ENCODE assay signal across 35 cellular contexts in the genomic region with DNA sequence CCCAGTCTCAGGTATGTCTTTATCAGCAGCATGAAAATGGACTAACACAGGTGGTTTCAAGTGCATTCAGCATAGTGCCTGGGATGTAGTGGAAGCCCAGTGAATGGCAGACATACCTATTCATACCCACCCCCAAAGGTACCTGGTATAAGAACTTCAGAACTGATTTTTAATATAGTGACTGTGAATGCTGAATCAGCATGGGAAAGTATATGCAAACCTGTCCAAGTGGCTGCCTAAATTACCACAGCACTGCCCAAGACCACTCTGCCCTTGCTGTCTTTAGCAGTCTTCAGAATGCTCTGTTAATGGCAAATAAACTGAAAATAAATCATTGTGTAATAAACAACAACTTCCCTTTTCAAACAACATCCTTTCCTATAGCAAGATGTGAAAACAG.
"Had no signal": no experiment of that assay in that cellular context is flagged by ENCODE, and none has a peak within 500 bp of the region (broad histone marks: within the 10 kb centered on the region; RNA-seq: fewer than 3 reads in every experiment).

No MANE protein-coding gene starts in this region.

- H3K27me3 ChIP-seq: MG63 had no signal

- H3K36me3 ChIP-seq: MG63 had no signal

- H3K4me3 ChIP-seq: MG63 had no signal

- DNase-seq: Karpas-422, Kasumi-1, MG63, MM.1S, MV-4-11, NCI-H1048, NCI-H1092, NCI-H1092 treated with DMSO at 0.1 percent for 48 hours, NCI-H1105, NCI-H1105 treated with DMSO at 0.1 percent for 48 hours, NCI-H1417, NCI-H1417 treated with DMSO at 0.1 percent for 48 hours, NCI-H1436 treated with DMSO at 0.1 percent for 48 hours, NCI-H146, NCI-H1694, NCI-H1694 treated with DMSO at 0.1 percent for 48 hours, NCI-H187, NCI-H187 treated with DMSO at 0.1 percent for 48 hours, NCI-H1930, NCI-H2029, NCI-H2029 treated with DMSO at 0.1 percent for 48 hours, NCI-H2081, NCI-H2081 treated with DMSO at 0.1 percent for 48 hours, NCI-H2107, NCI-H2171, NCI-H2171 treated with DMSO at 0.1 percent for 48 hours, NCI-H2227 treated with DMSO at 0.1 percent for 48 hours, NCI-H226, NCI-H345, NCI-H446, NCI-H446 treated with DMSO at 0.1 percent for 48 hours, NCI-H510A, NCI-H510A treated with DMSO at 0.1 percent for 48 hours, NCI-H524, NCI-H524 treated with DMSO at 0.1 percent for 48 hours had no signal

- H3K9me3 ChIP-seq: MG63 had no signal
